13 cellular contexts compared by ENCODE assay signal in genomic region chr11:124896821-124897391, GRCh38. TPM values are rescaled to one million over a fixed set of nuclear protein-coding genes. Genes with fewer than 3 reads are reported as not detected.
DNase-seq lines count a peak whose midpoint lies in the region; ATAC-seq, FAIRE-seq and TF ChIP-seq lines count a peak whose summit lies in the region.
"Had no signal": no experiment of that assay in that cellular context is flagged by ENCODE, and none has a peak within 500 bp of the region (broad histone marks: within the 10 kb centered on the region; RNA-seq: fewer than 3 reads in every experiment).

No MANE protein-coding gene starts in this region.

- POLR2A ChIA-PET in MCF 10A (lab: Yijun Ruan, JAX), result interaction anchor here (0.6 to 1.8 kb wide), 5 partner anchors 9 to 57 kb away, joined by 3 to 4 read pairs (median 4); no protein-coding TSS in a partner anchor

- peak; percentile 40 for DNase-seq in AG09319 (ENCODE audit: extremely low read depth, low read depth)
- DNase-seq in MCF 10A (ENCODE audit: unreplicated experiment), result peak; percentile 30
- DNase-seq in right atrium auricular region (ENCODE audit: low spot score), result no peak
- DNase-seq in natural killer cell treated with Interleukin-12 subunit alpha and Interleukin-12 subunit beta and Interleukin-15 and Interleukin-18, amount 100 ng/mL, for 72 hours (ENCODE audit: low spot score), result no peak
- no peak for DNase-seq in cerebellar nuclear complex (lab: John Stamatoyannopoulos, UW)
- DNase-seq in pancreas, result no peak
- DNase-seq: GOT3; kidney glomerular epithelial cell; SHP77 treated with DMSO at 0.1 percent for 48 hours; stimulated activated naive CD4-positive, alpha-beta T cell had no signal

- peak overlapping the region; percentile 37 to 48 for H3K4me3 ChIP-seq in right atrium auricular region
- H3K4me3 ChIP-seq in rectal smooth muscle tissue (ENCODE audit: low read length), result peak overlapping the region; percentile 24
- peak overlapping the region in 1 of 4 donors; percentile 18 for H3K4me3 ChIP-seq in pancreas

- H3K9ac ChIP-seq in rectal smooth muscle tissue (ENCODE audit: low read length), result no peak overlapping the region

- TF ChIP-seq CTCF in AG09319 (IDR thresholded peaks at IDR 0.05; ENCODE audit: low read depth, low read length) (no peak), MCF 10A (IDR thresholded peaks at IDR 0.05; ENCODE audit: unreplicated experiment) (no peak), right atrium auricular region (IDR thresholded peaks at IDR 0.05) (no peak), pancreas (IDR thresholded peaks at IDR 0.05) (no peak)

- peak overlapping the region; percentile 22 for H3K4me3 Mint-ChIP-seq in MCF 10A (ENCODE audit: unreplicated experiment)
- no peak overlapping the region for H3K4me3 Mint-ChIP-seq in natural killer cell treated with Interleukin-12 subunit alpha and Interleukin-12 subunit beta and Interleukin-15 and Interleukin-18, amount 100 ng/mL, for 72 hours

- no peaks in the 10 kb centered on the region for H3K27me3 Mint-ChIP-seq in MCF 10A (ENCODE audit: insufficient read depth, unreplicated experiment)
- peaks cover 22 to 30% of the 10 kb centered on the region in 2 donors for H3K27me3 Mint-ChIP-seq in natural killer cell treated with Interleukin-12 subunit alpha and Interleukin-12 subunit beta and Interleukin-15 and Interleukin-18, amount 100 ng/mL, for 72 hours

- CTCF ChIA-PET in MCF 10A (lab: Yijun Ruan, JAX), result interaction anchor here (0.6 to 1.8 kb wide), 9 partner anchors 9 to 1255 kb away, joined by 3 to 7 read pairs (median 3); no protein-coding TSS in a partner anchor

- H3K27ac Mint-ChIP-seq in MCF 10A (ENCODE audit: low read depth, unreplicated experiment), result peak overlapping the region; percentile 92
- no peak overlapping the region for H3K27ac Mint-ChIP-seq in natural killer cell treated with Interleukin-12 subunit alpha and Interleukin-12 subunit beta and Interleukin-15 and Interleukin-18, amount 100 ng/mL, for 72 hours
- H3K27ac Mint-ChIP-seq: activated naive CD4-positive, alpha-beta T cell treated with anti-CD3 and anti-CD28 coated beads, Interleukin-2, amount 50 U/mL, for 72 hours had no signal

- peaks cover 5% of the 10 kb centered on the region for H3K36me3 ChIP-seq in right atrium auricular region
- H3K36me3 ChIP-seq in rectal smooth muscle tissue (ENCODE audit: control insufficient read depth, insufficient read depth, low read length), result no peaks in the 10 kb centered on the region
- H3K36me3 ChIP-seq in pancreas, result no peaks in the 10 kb centered on the region

- H3K9me3 Mint-ChIP-seq in MCF 10A (ENCODE audit: unreplicated experiment), result no peaks in the 10 kb centered on the region
- H3K9me3 Mint-ChIP-seq in natural killer cell treated with Interleukin-12 subunit alpha and Interleukin-12 subunit beta and Interleukin-15 and Interleukin-18, amount 100 ng/mL, for 72 hours, result no peaks in the 10 kb centered on the region
- H3K9me3 Mint-ChIP-seq: activated naive CD4-positive, alpha-beta T cell treated with anti-CD3 and anti-CD28 coated beads, Interleukin-2, amount 50 U/mL, for 72 hours had no signal

- H3K9me3 ChIP-seq in right atrium auricular region (no peaks in the 10 kb centered on the region), pancreas (no peaks in the 10 kb centered on the region)

- no peaks in the 10 kb centered on the region for H3K27me3 ChIP-seq in right atrium auricular region
- no peaks in the 10 kb centered on the region for H3K27me3 ChIP-seq in rectal smooth muscle tissue (ENCODE audit: control insufficient read depth, insufficient read depth, low read length)
- H3K27me3 ChIP-seq in pancreas, result no peaks in the 10 kb centered on the region

- intact Hi-C loops in MCF 10A (cut with micrococcal nuclease), result no loop called here
- intact Hi-C loops in pancreas (cut with DNase I), result no loop called here

- peaks cover 0 to 77% of the 10 kb centered on the region in 2 donors for H3K4me1 ChIP-seq in right atrium auricular region
- H3K4me1 ChIP-seq in rectal smooth muscle tissue (ENCODE audit: control insufficient read depth, insufficient read depth, low read length), result peaks cover 2% of the 10 kb centered on the region
- no peaks in the 10 kb centered on the region for H3K4me1 ChIP-seq in pancreas

- no peak for ATAC-seq in natural killer cell treated with Interleukin-12 subunit alpha and Interleukin-12 subunit beta and Interleukin-15 and Interleukin-18, amount 100 ng/mL, for 72 hours
- ATAC-seq in HG02840 (IDR thresholded peaks at IDR 0.05; ENCODE audit: low FRiP score, unreplicated experiment), result no peak
- ATAC-seq in pancreas, result no peak
- ATAC-seq: activated naive CD4-positive, alpha-beta T cell treated with anti-CD3 and anti-CD28 coated beads, Interleukin-2, amount 50 U/mL, for 72 hours had no signal

- peaks cover 5% of the 10 kb centered on the region for H3K36me3 Mint-ChIP-seq in MCF 10A (ENCODE audit: insufficient read depth, unreplicated experiment)
- no peaks in the 10 kb centered on the region for H3K36me3 Mint-ChIP-seq in natural killer cell treated with Interleukin-12 subunit alpha and Interleukin-12 subunit beta and Interleukin-15 and Interleukin-18, amount 100 ng/mL, for 72 hours
- H3K36me3 Mint-ChIP-seq: activated naive CD4-positive, alpha-beta T cell treated with anti-CD3 and anti-CD28 coated beads, Interleukin-2, amount 50 U/mL, for 72 hours had no signal

- H3K4me1 Mint-ChIP-seq in MCF 10A (ENCODE audit: insufficient read depth, unreplicated experiment), result peaks cover 59% of the 10 kb centered on the region
- no peaks in the 10 kb centered on the region for H3K4me1 Mint-ChIP-seq in natural killer cell treated with Interleukin-12 subunit alpha and Interleukin-12 subunit beta and Interleukin-15 and Interleukin-18, amount 100 ng/mL, for 72 hours (ENCODE audit: low read depth in 2 of 2)

- BruUV-seq in MCF 10A (replicated peaks; lab: Mats Ljungman, UMichigan), result no TSS peak

- FAIRE-seq in pancreas (lab: Jason Lieb, UNC), result no peak

- H3K27ac ChIP-seq in right atrium auricular region (peak overlapping the region; percentile 73 to 81), rectal smooth muscle tissue (ENCODE audit: low read depth, low read length) (peak overlapping the region; percentile 10), pancreas (no peak overlapping the region)

- 78 to 89% methylated on average over 9 of the region's 9 CpGs for WGBS in pancreas, 2 donors

RNA-seq across cellular contexts. Expression of gene ROBO4, which starts 0.8 kb away (rescaled TPM):
- total RNA-seq in MCF 10A (2022), result 10.6 and 14.2 TPM in 2 replicates
- 10 to 100 TPM; 16.2 to 21.6 TPM for total RNA-seq in right atrium auricular region
- total RNA-seq in natural killer cell treated with Interleukin-12 subunit alpha and Interleukin-12 subunit beta and Interleukin-15 and Interleukin-18, amount 100 ng/mL, for 72 hours, result not detected
- 1 to 10 TPM; 2.3 to 4.7 (median 3.3) TPM for total RNA-seq in pancreas
- 1 to 10 TPM; 9.4 to 9.8 TPM for polyA plus RNA-seq in pancreas
- total RNA-seq: activated naive CD4-positive, alpha-beta T cell treated with anti-CD3 and anti-CD28 coated beads, Interleukin-2, amount 50 U/mL, for 72 hours had no signal

RNA-seq across cellular contexts. Expression of gene HEPN1, which starts 22.1 kb away (rescaled TPM):
- total RNA-seq in MCF 10A (2022), result not detected in 2 replicates
- total RNA-seq in right atrium auricular region, result not detected
- total RNA-seq in natural killer cell treated with Interleukin-12 subunit alpha and Interleukin-12 subunit beta and Interleukin-15 and Interleukin-18, amount 100 ng/mL, for 72 hours, result not detected
- total RNA-seq in pancreas, result not detected
- under 1 TPM in 1 of 2 donors, not detected in 1; 0.11 TPM for polyA plus RNA-seq in pancreas
- total RNA-seq: activated naive CD4-positive, alpha-beta T cell treated with anti-CD3 and anti-CD28 coated beads, Interleukin-2, amount 50 U/mL, for 72 hours had no signal

RNA-seq across cellular contexts. Expression of gene ROBO3, which starts 31.7 kb away (rescaled TPM):
- total RNA-seq in MCF 10A (2022) (104 and 117 TPM in 2 replicates), right atrium auricular region (10 to 100 TPM in 1 of 2 donors, 1 to 10 TPM in 1; 6.4 to 10.1 TPM), pancreas (1 to 10 TPM; 1.1 to 6.0 (median 2.2) TPM)
- total RNA-seq in natural killer cell treated with Interleukin-12 subunit alpha and Interleukin-12 subunit beta and Interleukin-15 and Interleukin-18, amount 100 ng/mL, for 72 hours, result 1 to 10 TPM; 5.3 to 7.9 TPM
- 10 to 100 TPM; 18.9 to 25.0 TPM for polyA plus RNA-seq in pancreas

RNA-seq across cellular contexts. Expression of gene HEPACAM, which starts 38.9 kb away (rescaled TPM):
- total RNA-seq in MCF 10A (2022) (not detected in 2 replicates), right atrium auricular region (under 1 TPM in 1 of 2 donors, not detected in 1; 0.83 TPM), pancreas (under 1 TPM in 5 of 6 donors, not detected in 1; 0.03 to 0.38 (median 0.12) TPM)
- total RNA-seq in natural killer cell treated with Interleukin-12 subunit alpha and Interleukin-12 subunit beta and Interleukin-15 and Interleukin-18, amount 100 ng/mL, for 72 hours, result not detected
- under 1 TPM in 1 of 2 donors, not detected in 1; 0.23 TPM for polyA plus RNA-seq in pancreas
- total RNA-seq: activated naive CD4-positive, alpha-beta T cell treated with anti-CD3 and anti-CD28 coated beads, Interleukin-2, amount 50 U/mL, for 72 hours had no signal

RNA-seq across cellular contexts. Expression of gene CCDC15, which starts 57.1 kb away (rescaled TPM):
- total RNA-seq in MCF 10A (2022), result 2.8 and 3.4 TPM in 2 replicates
- under 1 TPM in 1 of 2 donors, not detected in 1; 0.24 TPM for total RNA-seq in right atrium auricular region
- 1 to 10 TPM; 2.7 to 6.8 TPM for total RNA-seq in natural killer cell treated with Interleukin-12 subunit alpha and Interleukin-12 subunit beta and Interleukin-15 and Interleukin-18, amount 100 ng/mL, for 72 hours
- total RNA-seq in pancreas, result 1 to 10 TPM in 2 of 6 donors, under 1 TPM in 4; 0.55 to 1.4 (median 0.76) TPM
- polyA plus RNA-seq in pancreas, result under 1 TPM; 0.23 to 0.80 TPM

Comparison
In these comparisons a context has a peak if more than half of its experiments do, and no peak if none do; other contexts are left out.
1. DNase-seq: peak in AG09319 (single experiment) and MCF 10A (single experiment); none in right atrium auricular region (single experiment), natural killer cell treated with Interleukin-12 subunit alpha and Interleukin-12 subunit beta and Interleukin-15 and Interleukin-18, amount 100 ng/mL, for 72 hours (single experiment), cerebellar nuclear complex (0 of 2) and pancreas (0 of 6).
2. H3K27ac ChIP-seq: peak in right atrium auricular region (2 of 2) and rectal smooth muscle tissue (single experiment); none in pancreas (0 of 4).